19 cellular contexts compared by ENCODE assay signal in the genomic region with DNA sequence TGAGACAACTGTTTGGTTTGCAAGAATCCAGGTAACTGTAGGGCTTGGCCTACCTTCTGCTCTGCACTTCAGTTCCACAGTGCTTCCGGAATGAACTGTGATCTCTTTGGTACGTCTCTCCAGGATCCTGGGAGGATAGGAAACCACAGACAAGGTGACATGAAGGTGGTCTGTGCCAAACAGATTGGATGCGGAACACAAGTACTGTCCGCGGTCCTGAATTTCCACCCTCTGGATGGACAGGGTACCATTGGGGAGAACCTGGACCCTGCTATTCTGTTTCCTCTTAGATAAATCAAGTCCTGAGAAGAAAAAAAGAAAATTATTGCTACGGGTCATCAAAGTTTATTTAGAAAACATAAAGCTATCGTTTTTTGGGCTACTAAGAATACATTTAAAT. TPM values are rescaled to one million over a fixed set of nuclear protein-coding genes. Genes with fewer than 3 reads are reported as not detected.
A peak's percentile ranks its signal among the peaks of the same experiment; 100 is the strongest.
DNase-seq lines count a peak whose midpoint lies in the region; ATAC-seq and TF ChIP-seq lines count a peak whose summit lies in the region.
"Had no signal": no experiment of that assay in that cellular context is flagged by ENCODE, and none has a peak within 500 bp of the region (broad histone marks: within the 10 kb centered on the region; RNA-seq: fewer than 3 reads in every experiment).

No MANE protein-coding gene starts in this region.

- in situ Hi-C loops in T47D (cut with HindIII; ENCODE audit: low pct_unique_long_range_greater_than_20kb, low sequenced_read_pairs): no loop called here

- H3K4me1 ChIP-seq in breast epithelium (no peaks in the 10 kb centered on the region), SJCRH30 (no peaks in the 10 kb centered on the region; the same call in 1 of the 2 replicates), hepatocyte (ENCODE audit: insufficient read depth) (no peaks in the 10 kb centered on the region), uterus (no peaks in the 10 kb centered on the region)
- H3K4me1 ChIP-seq: colonic mucosa, vagina had no signal

- H3K27me3 ChIP-seq in breast epithelium (no peaks in the 10 kb centered on the region), SJCRH30 (no peaks in the 10 kb centered on the region), hepatocyte (no peaks in the 10 kb centered on the region), uterus (no peaks in the 10 kb centered on the region)
- H3K27me3 ChIP-seq: colonic mucosa, neutrophil, SJSA1, vagina had no signal

- no peak overlapping the region for H3K4me2 ChIP-seq in hepatocyte

- intact Hi-C loops in breast epithelium (cut with DNase I; ENCODE audit: low total_unique reads): no loop called here
- intact Hi-C loops in posterior cingulate gyrus (cut with DNase I): no loop called here
- intact Hi-C loops in uterus (cut with DNase I; ENCODE audit: low total_unique reads): loop anchor here (10.0 kb wide), 1 partner anchor 471 kb away; no protein-coding TSS in a partner anchor

- no peaks in the 10 kb centered on the region for H4K20me1 ChIP-seq in hepatocyte (ENCODE audit: insufficient read depth, poor library complexity, severe bottlenecking)

- TF ChIP-seq POLR2A in breast epithelium (IDR thresholded peaks at IDR 0.05) (no peak), uterus (IDR thresholded peaks at IDR 0.05) (no peak)

- H2AFZ ChIP-seq in hepatocyte: no peak overlapping the region

- H3K79me2 ChIP-seq in hepatocyte: no peaks in the 10 kb centered on the region

- H3K9me2 ChIP-seq in hepatocyte (replicated peaks; ENCODE audit: insufficient read depth): no peaks in the 10 kb centered on the region

- H3K36me3 ChIP-seq in breast epithelium: no peaks in the 10 kb centered on the region
- no peaks in the 10 kb centered on the region for H3K36me3 ChIP-seq in SJCRH30
- H3K36me3 ChIP-seq in hepatocyte (replicated peaks; ENCODE audit: insufficient read depth, low read depth): no peaks in the 10 kb centered on the region
- no peaks in the 10 kb centered on the region for H3K36me3 ChIP-seq in uterus
- H3K36me3 ChIP-seq: colonic mucosa, neutrophil, SJSA1, vagina had no signal

- no peak for ATAC-seq in HG03442 (IDR thresholded peaks at IDR 0.05; ENCODE audit: unreplicated experiment)
- ATAC-seq: activated CD8-positive, alpha-beta T cell treated with anti-CD3 and anti-CD28 coated beads, Interleukin-2, amount 10 ng/mL, durations not matched to agents 7 days and 5 days; activated T-cell treated with anti-CD3 and anti-CD28 coated beads, Interleukin-2, amount 50 U/mL, for 4 hours; left colon had no signal

- no peak overlapping the region for H3K27ac ChIP-seq in breast epithelium
- H3K27ac ChIP-seq in SJCRH30: no peak overlapping the region
- H3K27ac ChIP-seq in hepatocyte: no peak overlapping the region
- no peak overlapping the region for H3K27ac ChIP-seq in uterus
- H3K27ac ChIP-seq: colonic mucosa, neutrophil, SJSA1, vagina had no signal

- no peaks in the 10 kb centered on the region for H3K9me3 ChIP-seq in breast epithelium
- H3K9me3 ChIP-seq in SJCRH30 (replicated peaks): no peaks in the 10 kb centered on the region
- no peaks in the 10 kb centered on the region for H3K9me3 ChIP-seq in hepatocyte (ENCODE audit: low read depth)
- H3K9me3 ChIP-seq in uterus: no peaks in the 10 kb centered on the region
- H3K9me3 ChIP-seq: colonic mucosa, neutrophil, SJSA1, vagina had no signal

- TF ChIP-seq CTCF in breast epithelium (IDR thresholded peaks at IDR 0.05): no peak
- TF ChIP-seq CTCF in hepatocyte (IDR thresholded peaks at IDR 0.05; ENCODE audit: poor library complexity): no peak
- no peak for TF ChIP-seq CTCF in uterus (IDR thresholded peaks at IDR 0.05)

- H3K4me3 ChIP-seq in breast epithelium (no peak overlapping the region), SJCRH30 (no peak overlapping the region), hepatocyte (no peak overlapping the region), uterus (no peak overlapping the region)
- H3K4me3 ChIP-seq: colonic mucosa, SJSA1, vagina had no signal

- WGBS in hepatocyte (ENCODE audit: low lambda C conversion rate, missing lambda C conversion rate): 86% methylated on average over 7 of the region's 7 CpGs

- DNase-seq in T47D (ENCODE audit: low read depth in 1 of 2, low spot score in 1 of 2): peak; percentile 50 to 65
- DNase-seq in breast epithelium (ENCODE audit: low spot score in 2 of 2): no peak
- peak; percentile 26 to 48 for DNase-seq in SJCRH30
- peak; percentile 31 for DNase-seq in hepatocyte (ENCODE audit: low spot score)
- DNase-seq in renal cortical epithelial cell (ENCODE audit: low read depth): peak; percentile 7
- DNase-seq in posterior cingulate gyrus: no peak
- DNase-seq in uterus: no peak
- DNase-seq: activated CD8-positive, alpha-beta T cell treated with anti-CD3 and anti-CD28 coated beads, Interleukin-2, amount 10 ng/mL, durations not matched to agents 7 days and 5 days; activated naive CD4-positive, alpha-beta T cell treated with anti-CD3 and anti-CD28 coated beads, Interleukin-2, amount 10 ng/mL, durations not matched to agents 7 days and 5 days; activated T-cell treated with anti-CD3 and anti-CD28 coated beads, Interleukin-2, amount 50 U/mL, for 4 hours; colonic mucosa; left colon; NCI-H1105; retina had no signal

RNA-seq across cellular contexts. Expression of a gene that starts 17.3 kb away (rescaled TPM):
- 10 to 100 TPM in 2 of 3 donors, 1 to 10 TPM in 1; 7.9 to 15.5 (median 14.4) TPM for total RNA-seq in breast epithelium
- not detected in 2 replicates for total RNA-seq in SJCRH30 (2014; rRNA removed; shearing (Covaris generic))
- total RNA-seq in hepatocyte: 1.0 and 1.4 TPM in 2 replicates
- polyA plus RNA-seq in hepatocyte: 0.12 and 0.75 TPM in 2 replicates
- total RNA-seq in renal cortical epithelial cell: 0.05 TPM in 1 of 2 replicates, not detected in the other
- 10 to 100 TPM in 1 of 4 donors, 1 to 10 TPM in 3; 3.5 to 14.9 (median 7.0) TPM for total RNA-seq in uterus
- total RNA-seq: activated CD8-positive, alpha-beta T cell treated with anti-CD3 and anti-CD28 coated beads, Interleukin-2, amount 10 ng/mL, durations not matched to agents 7 days and 5 days had no signal

RNA-seq across cellular contexts. Expression of a gene that starts 59.0 kb away (rescaled TPM):
- total RNA-seq in breast epithelium (1 to 10 TPM; 3.6 to 9.0 (median 3.7) TPM), hepatocyte (0.07 and 0.48 TPM in 2 replicates), renal cortical epithelial cell (not detected in 2 replicates), uterus (1 to 10 TPM in 2 of 4 donors, under 1 TPM in 1, not detected in 1; 0.95 to 6.2 (median 3.1) TPM)
- total RNA-seq in SJCRH30 (2014; rRNA removed; shearing (Covaris generic)): not detected in 2 replicates
- polyA plus RNA-seq in hepatocyte: not detected in 2 replicates
- total RNA-seq: activated CD8-positive, alpha-beta T cell treated with anti-CD3 and anti-CD28 coated beads, Interleukin-2, amount 10 ng/mL, durations not matched to agents 7 days and 5 days; activated T-cell treated with anti-CD3 and anti-CD28 coated beads, Interleukin-2, amount 50 U/mL, for 4 hours; astrocyte; SJSA1 had no signal

Comparison
In these comparisons a context has a peak if more than half of its experiments do, and no peak if none do; other contexts are left out.
1. DNase-seq: peak in T47D (2 of 2), SJCRH30 (2 of 2), hepatocyte (single experiment) and renal cortical epithelial cell (single experiment); none in breast epithelium (0 of 2), posterior cingulate gyrus (0 of 10) and uterus (0 of 2).